ENCODE assay signal across 22 cellular contexts in genomic region chr20:52039746-52040145, GRCh38.
DNase-seq lines count a peak whose midpoint lies in the region; ATAC-seq, FAIRE-seq and TF ChIP-seq lines count a peak whose summit lies in the region.
"Had no signal": no experiment of that assay in that cellular context is flagged by ENCODE, and none has a peak within 500 bp of the region (broad histone marks: within the 10 kb centered on the region; RNA-seq: fewer than 3 reads in every experiment).

No MANE protein-coding gene starts in this region.

- H3K36me3 ChIP-seq in CD4-positive, alpha-beta memory T cell (ENCODE audit: insufficient read depth, low read length), result no peaks in the 10 kb centered on the region

- H3K27me3 ChIP-seq in dorsolateral prefrontal cortex, result no peaks in the 10 kb centered on the region
- H3K27me3 ChIP-seq in CD4-positive, alpha-beta memory T cell (ENCODE audit: insufficient read depth, low read length), result no peaks in the 10 kb centered on the region

- intact Hi-C loops in left colon (cut with DNase I, micrococcal nuclease), result no loop called here
- intact Hi-C loops in dorsolateral prefrontal cortex (cut with DNase I), result no loop called here
- intact Hi-C loops in CD4-positive, alpha-beta memory T cell (cut with micrococcal nuclease), result no loop called here

- no peak for TF ChIP-seq CTCF in dorsolateral prefrontal cortex (IDR thresholded peaks at IDR 0.05 in 54 of 56, conservative IDR thresholded peaks at IDR 0.05 in 2 of 56; ENCODE audit: low read depth in 1 of 56, partially characterized antibody in 56 of 56)

- H3K4me3 ChIP-seq in dorsolateral prefrontal cortex, result no peak overlapping the region
- no peak overlapping the region for H3K4me3 ChIP-seq in CD4-positive, alpha-beta memory T cell (ENCODE audit: low read length in 2 of 2)
- H3K4me3 ChIP-seq: GM23338, PC-9 had no signal

- H3K4me1 ChIP-seq in CD4-positive, alpha-beta memory T cell (ENCODE audit: insufficient read depth, low read length), result no peaks in the 10 kb centered on the region

- POLR2A ChIA-PET in CD4-positive, alpha-beta memory T cell (lab: Charles Lee; ENCODE audit: partially characterized antibody), result no interaction called here

- H3K27ac Mint-ChIP-seq in CD4-positive, alpha-beta memory T cell, result no peak overlapping the region
- H3K27ac Mint-ChIP-seq: GM23338 had no signal

- H3K9me3 Mint-ChIP-seq in CD4-positive, alpha-beta memory T cell, result no peaks in the 10 kb centered on the region
- H3K9me3 Mint-ChIP-seq: GM23338 had no signal

- no peak overlapping the region for H3K27ac ChIP-seq in dorsolateral prefrontal cortex
- no peak overlapping the region for H3K27ac ChIP-seq in CD4-positive, alpha-beta memory T cell (ENCODE audit: low read depth, low read length)
- H3K27ac ChIP-seq: C4-2B, PC-9, RWPE1 had no signal

- peak; percentile 41 for ATAC-seq in left colon
- no peak for ATAC-seq in GM18867 (IDR thresholded peaks at IDR 0.05; ENCODE audit: unreplicated experiment)
- ATAC-seq: GM23338, HCT116 had no signal

- H3K36me3 Mint-ChIP-seq in CD4-positive, alpha-beta memory T cell, result no peaks in the 10 kb centered on the region

- no peak overlapping the region for H3K4me3 Mint-ChIP-seq in CD4-positive, alpha-beta memory T cell
- H3K4me3 Mint-ChIP-seq: GM23338 had no signal

- H3K9me3 ChIP-seq in CD4-positive, alpha-beta memory T cell (ENCODE audit: control insufficient read depth in 1 of 2, low read length in 2 of 2), result no peaks in the 10 kb centered on the region

- DNase-seq in NCI-H2171 (lab: John Stamatoyannopoulos, UW) (peak; percentile 26), left colon (no peak), renal cortical epithelial cell (ENCODE audit: low read depth) (peak; percentile 36), dorsolateral prefrontal cortex (no peak)
- no peak for DNase-seq in CD4-positive, alpha-beta memory T cell
- DNase-seq: ACHN, AML-193, DMS 273 treated with DMSO at 0.1 percent for 48 hours, GF-D8, IMR-90, Karpas-422, NCI-H1436 treated with DMSO at 0.1 percent for 48 hours, NCI-H2029, NCI-H510A, PC-9, SIG-M5 had no signal

- peaks cover 0 to 3% of the 10 kb centered on the region in 2 donors for H3K27me3 Mint-ChIP-seq in CD4-positive, alpha-beta memory T cell

- CTCF ChIA-PET in CD4-positive, alpha-beta memory T cell (lab: Charles Lee; ENCODE audit: partially characterized antibody), result no interaction called here

- FAIRE-seq in G401.6 (lab: Jason Lieb, UNC), result peak; percentile 41

- no peaks in the 10 kb centered on the region for H3K4me1 Mint-ChIP-seq in CD4-positive, alpha-beta memory T cell

Comparison
In these comparisons a context has a peak if more than half of its experiments do, and no peak if none do; other contexts are left out.
1. DNase-seq: peak in NCI-H2171 (single experiment) and renal cortical epithelial cell (single experiment); none in left colon (0 of 2), dorsolateral prefrontal cortex (0 of 10) and CD4-positive, alpha-beta memory T cell (0 of 5).